ENCODE assay signal across 22 cellular contexts in genomic region chr17:16460796-16461605, GRCh38. TPM values are rescaled to one million over a fixed set of nuclear protein-coding genes. Genes with fewer than 3 reads are reported as not detected.
"Had no signal": no experiment of that assay in that cellular context is flagged by ENCODE, and none has a peak within 500 bp of the region (broad histone marks: within the 10 kb centered on the region; RNA-seq: fewer than 3 reads in every experiment).

No MANE protein-coding gene starts in this region.

- H3K9me3 ChIP-seq: gastrocnemius medialis, heart right ventricle, right atrium auricular region, suprapubic skin, thyroid gland, upper lobe of left lung, uterus had no signal

- H3K36me3 ChIP-seq: gastrocnemius medialis, right atrium auricular region, thyroid gland, upper lobe of left lung, uterus had no signal

- H3K27ac ChIP-seq: gastrocnemius medialis, heart right ventricle, parathyroid adenoma, right atrium auricular region, suprapubic skin, thyroid gland, upper lobe of left lung, uterus had no signal

- H3K4me3 ChIP-seq: gastrocnemius medialis, heart right ventricle, right atrium auricular region, suprapubic skin, thyroid gland, upper lobe of left lung, uterus had no signal

- H3K4me1 ChIP-seq: uterus had no signal

- H3K27me3 ChIP-seq: gastrocnemius medialis, heart right ventricle, right atrium auricular region, suprapubic skin, thyroid gland, upper lobe of left lung, uterus had no signal

- H3K9ac ChIP-seq: parathyroid adenoma had no signal

- DNase-seq: cortex of kidney; effector memory CD4-positive, alpha-beta T cell; gastrocnemius medialis; heart right ventricle; hypothalamus; kidney glomerular epithelial cell; mesendoderm; occipital lobe; small intestine; stimulated activated CD4-positive, alpha-beta T cell treated with anti-CD3 and anti-CD28 coated beads, Interleukin-2, amount 100 ng/mL, for 48 hours; stimulated activated naive CD8-positive, alpha-beta T cell treated with anti-CD3 and anti-CD28 coated beads, Interleukin-15, Interleukin-2, amounts not matched to agents 100 U/mL and 50 U/mL, for 24 hours; thyroid gland; uterus had no signal

- FAIRE-seq: endometrium, islet of Langerhans, small intestine had no signal

- H2AFZ ChIP-seq: parathyroid adenoma had no signal

- ATAC-seq: esophagus mucosa; gastrocnemius medialis; heart right ventricle; naive thymus-derived CD4-positive, alpha-beta T cell; stimulated activated naive CD8-positive, alpha-beta T cell treated with anti-CD3 and anti-CD28 coated beads, Interleukin-15, Interleukin-2, amounts not matched to agents 100 U/mL and 50 U/mL, for 24 hours had no signal

- H3K79me2 ChIP-seq: parathyroid adenoma had no signal

RNA-seq across cellular contexts. Expression of gene TRPV2, which starts 45.6 kb away (rescaled TPM):
- polyA plus RNA-seq: neural cell had no signal
